ENCODE assay signal across 1 cellular context in genomic region chr16:84726670-84727467, GRCh38.
TF ChIP-seq lines count a peak whose summit lies in the region.

No MANE protein-coding gene starts in this region.

TF ChIP-seq in GM12878, 131 proteins besides CTCF, POLR2A, EP300 and RAD21 (continued from another document and continues in another):
- TF ChIP-seq MAX (IDR thresholded peaks at IDR 0.05; ENCODE audit: low read depth, low read length) (no peak), RUNX3 (IDR thresholded peaks at IDR 0.05; ENCODE audit: low read length) (peak; percentile 92), HCFC1 (IDR thresholded peaks at IDR 0.05; ENCODE audit: low read length) (no peak), NR2C1 (IDR thresholded peaks at IDR 0.05) (no peak), ZSCAN29 (IDR thresholded peaks at IDR 0.05) (no peak), ZNF687 (IDR thresholded peaks at IDR 0.05) (0 out of 2 replicates have a peak, but pooled peaks have one; percentile 55), ZZZ3 (IDR thresholded peaks at IDR 0.05; ENCODE audit: control insufficient read depth, insufficient read length, low read depth) (no peak), MLLT1 (IDR thresholded peaks at IDR 0.05) (0 out of 2 replicates have a peak, but pooled peaks have one; percentile 55), PKNOX1 (IDR thresholded peaks at IDR 0.05) (peak; percentile 35; the same call in 1 of the 2 replicates), MXI1 (IDR thresholded peaks at IDR 0.05; ENCODE audit: low read depth, low read length) (no peak), CBFB (IDR thresholded peaks at IDR 0.05; ENCODE audit: low read depth) (no peak), ASH2L (IDR thresholded peaks at IDR 0.05; ENCODE audit: borderline replicate concordance, low read depth) (no peak), ZNF207 (IDR thresholded peaks at IDR 0.05; ENCODE audit: borderline replicate concordance) (no peak), SUPT20H (IDR thresholded peaks at IDR 0.05; ENCODE audit: borderline replicate concordance, control insufficient read depth, low read depth, low read length) (no peak), POLR2AphosphoS5 (IDR thresholded peaks at IDR 0.05; ENCODE audit: low read length) (peak; percentile 57; the same call in 1 of the 2 replicates), NFIC (IDR thresholded peaks at IDR 0.05; ENCODE audit: low read depth, low read length) (peak; percentile 63), RB1 (IDR thresholded peaks at IDR 0.05; ENCODE audit: borderline replicate concordance) (no peak), BRCA1 (IDR thresholded peaks at IDR 0.05; ENCODE audit: low read depth, low read length) (no peak), SREBF2 (IDR thresholded peaks at IDR 0.05; ENCODE audit: low read length) (no peak), ZNF274 (IDR thresholded peaks at IDR 0.05; ENCODE audit: insufficient read depth, insufficient read length) (no peak), KLF5 (IDR thresholded peaks at IDR 0.05; ENCODE audit: partially characterized antibody) (peak; percentile 36), EED (IDR thresholded peaks at IDR 0.05; ENCODE audit: low read depth) (peak; percentile 98), MEF2A (IDR thresholded peaks at IDR 0.05; ENCODE audit: insufficient read depth, low read depth, low read length) (0 out of 2 replicates have a peak, but pooled peaks have one; percentile 5), SUZ12 (IDR thresholded peaks at IDR 0.05; ENCODE audit: unreplicated experiment) (no peak), SIN3A (IDR thresholded peaks at IDR 0.05; ENCODE audit: low read depth, low read length) (no peak; the same call in 1 of the 2 replicates), EGR1 (IDR thresholded peaks at IDR 0.05; ENCODE audit: borderline replicate concordance in 1 of 2, low read depth in 2 of 2, low read length in 2 of 2) (no peak), CBX5 (IDR thresholded peaks at IDR 0.05; ENCODE audit: low read depth) (no peak), ETV6 (conservative IDR thresholded peaks at IDR 0.05 in 1 of 2, IDR thresholded peaks at IDR 0.05 in 1 of 2; ENCODE audit: borderline replicate concordance in 1 of 2, low read depth in 1 of 2) (peak in 1 of 2 experiments; percentile 64; a peak in 1 of 4 replicates), MTA2 (IDR thresholded peaks at IDR 0.05; ENCODE audit: low read depth) (peak; percentile 80), POLR2AphosphoS2 (IDR thresholded peaks at IDR 0.05; ENCODE audit: low read depth, low read length) (no peak), HDAC2 (IDR thresholded peaks at IDR 0.05) (no peak), IRF3 (IDR thresholded peaks at IDR 0.05) (no peak), YBX1 (IDR thresholded peaks at IDR 0.05) (no peak), STAT3 (IDR thresholded peaks at IDR 0.05; ENCODE audit: low read depth, low read length) (no peak), TCF3 (IDR thresholded peaks at IDR 0.05; ENCODE audit: borderline replicate concordance, insufficient read depth, low read depth, low read length) (no peak), NKRF (conservative IDR thresholded peaks at IDR 0.05) (no peak; the same call in 1 of the 2 replicates), KDM1A (IDR thresholded peaks at IDR 0.05; ENCODE audit: borderline replicate concordance) (no peak), GABPA (IDR thresholded peaks at IDR 0.05; ENCODE audit: low read depth) (no peak), ELK1 (IDR thresholded peaks at IDR 0.05; ENCODE audit: low read depth, low read length) (no peak), HDGF (IDR thresholded peaks at IDR 0.05) (no peak; the same call in 1 of the 2 replicates), CHD4 (IDR thresholded peaks at IDR 0.05) (no peak), HSF1 (IDR thresholded peaks at IDR 0.05; ENCODE audit: low read depth, low read length) (no peak), NR2F1 (conservative IDR thresholded peaks at IDR 0.05) (peak; percentile 92), ATF7 (IDR thresholded peaks at IDR 0.05; ENCODE audit: low read depth) (no peak; the same call in 1 of the 2 replicates), NRF1 (conservative IDR thresholded peaks at IDR 0.05; ENCODE audit: low read depth, low read length) (no peak), SP1 (IDR thresholded peaks at IDR 0.05; ENCODE audit: low read depth, low read length) (peak; percentile 21), BCL11A (IDR thresholded peaks at IDR 0.05; ENCODE audit: low read depth, low read length) (no peak), MTA3 (IDR thresholded peaks at IDR 0.05; ENCODE audit: borderline replicate concordance, low read length) (peak; percentile 72; the same call in 1 of the 2 replicates), CEBPB (IDR thresholded peaks at IDR 0.05; ENCODE audit: borderline replicate concordance in 1 of 2, low read depth in 2 of 2, low read length in 2 of 2) (no peak; a peak in 1 of 4 replicates), DPF2 (IDR thresholded peaks at IDR 0.05) (0 out of 2 replicates have a peak, but pooled peaks have one; percentile 89), PAX8 (IDR thresholded peaks at IDR 0.05) (no peak), PBX3 (IDR thresholded peaks at IDR 0.05; ENCODE audit: insufficient replicate concordance, low read depth, low read length) (no peak), CBX3 (IDR thresholded peaks at IDR 0.05; ENCODE audit: borderline replicate concordance, low read depth) (no peak), SRF (IDR thresholded peaks at IDR 0.05; ENCODE audit: low read depth in 2 of 2, low read length in 2 of 2) (no peak), GATAD2B (conservative IDR thresholded peaks at IDR 0.05; ENCODE audit: low read depth) (peak; percentile 57), SMAD5 (IDR thresholded peaks at IDR 0.05; ENCODE audit: low read depth) (no peak), BMI1 (IDR thresholded peaks at IDR 0.05; ENCODE audit: borderline replicate concordance) (peak; percentile 36), NFYA (IDR thresholded peaks at IDR 0.05; ENCODE audit: borderline replicate concordance, low read depth, low read length) (no peak), PML (IDR thresholded peaks at IDR 0.05; ENCODE audit: low read length) (no peak), JUND (IDR thresholded peaks at IDR 0.05; ENCODE audit: low read depth, low read length) (no peak), ZNF384 (IDR thresholded peaks at IDR 0.05; ENCODE audit: borderline replicate concordance, low read depth, low read length) (no peak), YY1 (IDR thresholded peaks at IDR 0.05; ENCODE audit: low read depth, low read length) (0 out of 2 replicates have a peak, but pooled peaks have one; percentile 35), ZBED1 (IDR thresholded peaks at IDR 0.05; ENCODE audit: borderline replicate concordance) (no peak), KAT2A (conservative IDR thresholded peaks at IDR 0.05; ENCODE audit: control insufficient read depth, low read depth, low read length) (no peak)
